ENCODE assay signal across 11 cellular contexts in genomic region chr1:24897263-24898151, GRCh38. TPM values are rescaled to one million over a fixed set of nuclear protein-coding genes. Genes with fewer than 3 reads are reported as not detected.
DNase-seq lines count a peak whose midpoint lies in the region; ATAC-seq lines count a peak whose summit lies in the region.
"Had no signal": no experiment of that assay in that cellular context is flagged by ENCODE, and none has a peak within 500 bp of the region (broad histone marks: within the 10 kb centered on the region; RNA-seq: fewer than 3 reads in every experiment).

No MANE protein-coding gene starts in this region.

- peak; percentile 7 for DNase-seq in activated CD4-positive, alpha-beta T cell treated with anti-CD3 and anti-CD28 coated beads for 1 hour
- DNase-seq in activated CD4-positive, alpha-beta T cell treated with anti-CD3 and anti-CD28 coated beads, Interleukin-2, amount 50 U/mL, for 4 hours, result no peak
- peak; percentile 23 for DNase-seq in activated CD8-positive, alpha-beta T cell treated with anti-CD3 and anti-CD28 coated beads, Interleukin-2, amount 10 ng/mL, durations not matched to agents 7 days and 5 days
- peak; percentile 31 for DNase-seq in stimulated activated naive CD8-positive, alpha-beta T cell treated with anti-CD3 and anti-CD28 coated beads, Interleukin-15, Interleukin-2, amounts not matched to agents 100 U/mL and 50 U/mL, for 24 hours
- no peak for DNase-seq in central memory CD4-positive, alpha-beta T cell
- DNase-seq in activated T-helper 2 cell treated with anti-CD3 and anti-CD28 coated beads, Interferon-gamma antibody, Interleukin-2, Interleukin-4, amounts not matched to agents 10 μg/mL and 5 μg/mL and 100 μg/mL, durations not matched to agents 14 hours and 24 hours and 36 hours (ENCODE audit: low spot score), result no peak
- DNase-seq: DMS 273 treated with DMSO at 0.1 percent for 48 hours, NCI-H2081 treated with DMSO at 0.1 percent for 48 hours had no signal

- no peaks in the 10 kb centered on the region for H3K27me3 Mint-ChIP-seq in activated CD8-positive, alpha-beta T cell treated with anti-CD3 and anti-CD28 coated beads, Interleukin-2, amount 10 ng/mL, durations not matched to agents 7 days and 5 days (ENCODE audit: low read depth)
- no peaks in the 10 kb centered on the region for H3K27me3 Mint-ChIP-seq in activated T-helper 2 cell treated with anti-CD3 and anti-CD28 coated beads, Interferon-gamma antibody, Interleukin-2, Interleukin-4, amounts not matched to agents 10 μg/mL and 5 μg/mL and 100 μg/mL, durations not matched to agents 14 hours and 24 hours and 36 hours (ENCODE audit: low read depth)

- H3K9me3 Mint-ChIP-seq in activated CD8-positive, alpha-beta T cell treated with anti-CD3 and anti-CD28 coated beads, Interleukin-2, amount 10 ng/mL, durations not matched to agents 7 days and 5 days (ENCODE audit: insufficient read depth), result peaks cover 7% of the 10 kb centered on the region
- peaks cover 8% of the 10 kb centered on the region for H3K9me3 Mint-ChIP-seq in activated T-helper 2 cell treated with anti-CD3 and anti-CD28 coated beads, Interferon-gamma antibody, Interleukin-2, Interleukin-4, amounts not matched to agents 10 μg/mL and 5 μg/mL and 100 μg/mL, durations not matched to agents 14 hours and 24 hours and 36 hours

- H3K4me3 Mint-ChIP-seq in activated CD8-positive, alpha-beta T cell treated with anti-CD3 and anti-CD28 coated beads, Interleukin-2, amount 10 ng/mL, durations not matched to agents 7 days and 5 days, result peak overlapping the region; percentile 7
- H3K4me3 Mint-ChIP-seq in activated T-helper 2 cell treated with anti-CD3 and anti-CD28 coated beads, Interferon-gamma antibody, Interleukin-2, Interleukin-4, amounts not matched to agents 10 μg/mL and 5 μg/mL and 100 μg/mL, durations not matched to agents 14 hours and 24 hours and 36 hours (ENCODE audit: low read depth), result no peak overlapping the region

- peaks cover 22% of the 10 kb centered on the region for H3K4me1 Mint-ChIP-seq in activated CD8-positive, alpha-beta T cell treated with anti-CD3 and anti-CD28 coated beads, Interleukin-2, amount 10 ng/mL, durations not matched to agents 7 days and 5 days (ENCODE audit: low read depth)
- peaks cover 10% of the 10 kb centered on the region for H3K4me1 Mint-ChIP-seq in activated T-helper 2 cell treated with anti-CD3 and anti-CD28 coated beads, Interferon-gamma antibody, Interleukin-2, Interleukin-4, amounts not matched to agents 10 μg/mL and 5 μg/mL and 100 μg/mL, durations not matched to agents 14 hours and 24 hours and 36 hours (ENCODE audit: low read depth)

- H3K36me3 Mint-ChIP-seq in activated CD8-positive, alpha-beta T cell treated with anti-CD3 and anti-CD28 coated beads, Interleukin-2, amount 10 ng/mL, durations not matched to agents 7 days and 5 days (ENCODE audit: low read depth), result peaks cover 42% of the 10 kb centered on the region
- peaks cover 42% of the 10 kb centered on the region for H3K36me3 Mint-ChIP-seq in activated T-helper 2 cell treated with anti-CD3 and anti-CD28 coated beads, Interferon-gamma antibody, Interleukin-2, Interleukin-4, amounts not matched to agents 10 μg/mL and 5 μg/mL and 100 μg/mL, durations not matched to agents 14 hours and 24 hours and 36 hours (ENCODE audit: low read depth)

- peak; percentile 13 for ATAC-seq in activated CD8-positive, alpha-beta T cell treated with anti-CD3 and anti-CD28 coated beads, Interleukin-2, amount 10 ng/mL, durations not matched to agents 7 days and 5 days
- ATAC-seq in esophagus mucosa (peak; percentile 7), GM21367 (IDR thresholded peaks at IDR 0.05; ENCODE audit: unreplicated experiment) (no peak)
- peak; percentile 2 for ATAC-seq in stimulated activated naive CD8-positive, alpha-beta T cell treated with anti-CD3 and anti-CD28 coated beads, Interleukin-15, Interleukin-2, amounts not matched to agents 100 U/mL and 50 U/mL, for 24 hours

- POLR2A ChIA-PET in activated CD8-positive, alpha-beta T cell treated with anti-CD3 and anti-CD28 coated beads, Interleukin-2, amount 10 ng/mL, durations not matched to agents 7 days and 5 days (lab: Charles Lee), result interaction anchor here (0.5 to 1.0 kb wide), 2 partner anchors 140 to 291 kb away, joined by 3 to 4 read pairs; no protein-coding TSS in a partner anchor

- CTCF ChIA-PET in activated CD8-positive, alpha-beta T cell treated with anti-CD3 and anti-CD28 coated beads, Interleukin-2, amount 10 ng/mL, durations not matched to agents 7 days and 5 days (lab: Charles Lee), result interaction anchor here (0.7 to 3.0 kb wide), 13 partner anchors 11 to 140 kb away, joined by 3 to 16 read pairs (median 5); no protein-coding TSS in a partner anchor

- intact Hi-C loops in activated T-helper 2 cell treated with anti-CD3 and anti-CD28 coated beads, Interferon-gamma antibody, Interleukin-2, Interleukin-4, amounts not matched to agents 10 μg/mL and 5 μg/mL and 100 μg/mL, durations not matched to agents 14 hours and 24 hours and 36 hours (cut with micrococcal nuclease), result loop anchor here (5.0 kb wide), 1 partner anchor 50 kb away; no protein-coding TSS in a partner anchor

- H3K27ac Mint-ChIP-seq in activated CD8-positive, alpha-beta T cell treated with anti-CD3 and anti-CD28 coated beads, Interleukin-2, amount 10 ng/mL, durations not matched to agents 7 days and 5 days, result peak overlapping the region; percentile 72
- no peak overlapping the region for H3K27ac Mint-ChIP-seq in activated T-helper 2 cell treated with anti-CD3 and anti-CD28 coated beads, Interferon-gamma antibody, Interleukin-2, Interleukin-4, amounts not matched to agents 10 μg/mL and 5 μg/mL and 100 μg/mL, durations not matched to agents 14 hours and 24 hours and 36 hours

RNA-seq across cellular contexts. Expression of gene RUNX3, which starts 32.6 kb away (rescaled TPM):
- 100 to 1,000 TPM; 144 to 147 TPM for total RNA-seq in activated CD8-positive, alpha-beta T cell treated with anti-CD3 and anti-CD28 coated beads, Interleukin-2, amount 10 ng/mL, durations not matched to agents 7 days and 5 days
- total RNA-seq in esophagus mucosa, result 1.6 TPM
- total RNA-seq in activated T-helper 2 cell treated with anti-CD3 and anti-CD28 coated beads, Interferon-gamma antibody, Interleukin-2, Interleukin-4, amounts not matched to agents 10 μg/mL and 5 μg/mL and 100 μg/mL, durations not matched to agents 14 hours and 24 hours and 36 hours, result 129 and 135 TPM in 2 replicates
- total RNA-seq: fibroblast of villous mesenchyme had no signal

Comparison
In these comparisons a context has a peak if more than half of its experiments do, and no peak if none do; other contexts are left out.
1. DNase-seq: peak in activated CD4-positive, alpha-beta T cell treated with anti-CD3 and anti-CD28 coated beads for 1 hour (single experiment), activated CD8-positive, alpha-beta T cell treated with anti-CD3 and anti-CD28 coated beads, Interleukin-2, amount 10 ng/mL, durations not matched to agents 7 days and 5 days (single experiment) and stimulated activated naive CD8-positive, alpha-beta T cell treated with anti-CD3 and anti-CD28 coated beads, Interleukin-15, Interleukin-2, amounts not matched to agents 100 U/mL and 50 U/mL, for 24 hours (single experiment); none in activated CD4-positive, alpha-beta T cell treated with anti-CD3 and anti-CD28 coated beads, Interleukin-2, amount 50 U/mL, for 4 hours (0 of 2), central memory CD4-positive, alpha-beta T cell (single experiment) and activated T-helper 2 cell treated with anti-CD3 and anti-CD28 coated beads, Interferon-gamma antibody, Interleukin-2, Interleukin-4, amounts not matched to agents 10 μg/mL and 5 μg/mL and 100 μg/mL, durations not matched to agents 14 hours and 24 hours and 36 hours (single experiment).
2. RNA of gene RUNX3, which starts 32.6 kb away (total RNA-seq): 144 to 147 TPM in activated CD8-positive, alpha-beta T cell treated with anti-CD3 and anti-CD28 coated beads, Interleukin-2, amount 10 ng/mL, durations not matched to agents 7 days and 5 days and 129 to 135 TPM in activated T-helper 2 cell treated with anti-CD3 and anti-CD28 coated beads, Interferon-gamma antibody, Interleukin-2, Interleukin-4, amounts not matched to agents 10 μg/mL and 5 μg/mL and 100 μg/mL, durations not matched to agents 14 hours and 24 hours and 36 hours; 1.6 TPM in esophagus mucosa (single experiment); every median in the first group is over 10 times any median in the second.